In genomic region chrX:153637121-153638040, GRCh38 we compare ENCODE assay signal across 15 cellular contexts. TPM values are rescaled to one million over a fixed set of nuclear protein-coding genes. Genes with fewer than 3 reads are reported as not detected.
"Had no signal": no experiment of that assay in that cellular context is flagged by ENCODE, and none has a peak within 500 bp of the region (broad histone marks: within the 10 kb centered on the region; RNA-seq: fewer than 3 reads in every experiment).

No MANE protein-coding gene starts in this region.

- H3K36me3 ChIP-seq: esophagus squamous epithelium had no signal

- DNase-seq: activated CD4-positive, alpha-beta T cell treated with anti-CD3 and anti-CD28 coated beads, Interleukin-2, amount 10 ng/mL, durations not matched to agents 24 days and 14 days; activated CD4-positive, CD25-positive, alpha-beta regulatory T cell; activated CD8-positive, alpha-beta T cell treated with anti-CD3 and anti-CD28 coated beads, Interleukin-2, amount 10 ng/mL, durations not matched to agents 7 days and 5 days; activated gamma-delta T cell treated with Interleukin-2 at 50 U/mL for 16 hours; amniotic stem cell; central memory CD4-positive, alpha-beta T cell; esophagus squamous epithelium; hippocampal formation; left ventricle myocardium superior; stimulated activated CD4-positive, alpha-beta T cell treated with anti-CD3 and anti-CD28 coated beads, Interleukin-2, amount 100 ng/mL, for 48 hours had no signal

- H3K9me3 ChIP-seq: esophagus squamous epithelium had no signal

- H3K4me3 ChIP-seq: coronary artery, esophagus squamous epithelium had no signal

- H3K27ac ChIP-seq: coronary artery, esophagus squamous epithelium had no signal

RNA-seq across cellular contexts. Expression of gene DUSP9, which starts 9.6 kb away (rescaled TPM):
- total RNA-seq: activated CD8-positive, alpha-beta T cell treated with anti-CD3 and anti-CD28 coated beads, Interleukin-2, amount 10 ng/mL, durations not matched to agents 7 days and 5 days; endothelial cell of umbilical vein; fibroblast of villous mesenchyme had no signal

RNA-seq across cellular contexts. Expression of gene PNCK, which starts 36.2 kb away (rescaled TPM):
- total RNA-seq: endothelial cell of umbilical vein, glomerular endothelial cell, pulmonary artery endothelial cell had no signal
